Comparison of ENCODE assay signal across 24 cellular contexts in the genomic region with DNA sequence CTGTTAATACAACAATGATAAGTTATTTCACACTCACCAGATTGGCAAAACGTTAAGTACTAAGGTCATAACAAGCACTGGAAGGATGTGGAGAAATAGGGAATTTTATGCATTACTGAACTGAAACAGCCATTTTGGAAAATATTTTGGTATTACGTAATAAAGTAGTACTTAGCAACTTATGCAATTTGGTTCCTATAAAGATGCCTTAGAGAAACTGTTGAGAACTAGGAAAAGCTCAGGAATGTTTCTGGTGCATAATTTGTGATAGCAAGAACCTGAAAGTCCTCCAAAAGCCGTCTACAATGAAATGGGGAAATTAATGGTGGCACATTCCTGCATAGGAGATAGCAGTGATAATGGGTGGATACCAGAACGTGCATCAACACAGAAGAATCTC.
DNase-seq lines count a peak whose midpoint lies in the region; FAIRE-seq and TF ChIP-seq lines count a peak whose summit lies in the region.
"Had no signal": no experiment of that assay in that cellular context is flagged by ENCODE, and none has a peak within 500 bp of the region (broad histone marks: within the 10 kb centered on the region; RNA-seq: fewer than 3 reads in every experiment).

No MANE protein-coding gene starts in this region.

- H3K4me1 ChIP-seq in H1 (replicated peaks in 1 of 4; ENCODE audit: control insufficient read depth in 3 of 4, insufficient read depth in 4 of 4, low read length in 3 of 4) (no peaks in the 10 kb centered on the region), osteoblast (ENCODE audit: insufficient read depth, low read length) (no peaks in the 10 kb centered on the region), HAP-1 (no peaks in the 10 kb centered on the region)
- H3K4me1 ChIP-seq: A549, SJCRH30 had no signal

- no peak overlapping the region for H3K9ac ChIP-seq in H1 (replicated peaks in 1 of 4; ENCODE audit: extremely low read depth in 1 of 4, low read depth in 3 of 4, low read length in 3 of 4)

- H3K79me2 ChIP-seq in H1 (ENCODE audit: control insufficient read depth in 1 of 2, insufficient read depth in 2 of 2, low read length in 2 of 2) (no peaks in the 10 kb centered on the region), osteoblast (ENCODE audit: insufficient read depth, low read length) (no peaks in the 10 kb centered on the region)

- H3K27ac ChIP-seq in H1 (ENCODE audit: low read depth, low read length): no peak overlapping the region
- H3K27ac ChIP-seq in osteoblast (ENCODE audit: low read depth, low read length): no peak overlapping the region
- H3K27ac ChIP-seq: A549, PC-9, SJCRH30 had no signal

- H3K4ac ChIP-seq in H1 (replicated peaks; ENCODE audit: insufficient read length, low read depth, low read length): no peak overlapping the region

- no peak overlapping the region for H2BK20ac ChIP-seq in H1 (ENCODE audit: low read length)

- peaks cover 9% of the 10 kb centered on the region for H3K9me3 Mint-ChIP-seq in mesothelial cell of epicardium
- H3K9me3 Mint-ChIP-seq: CD4-positive, alpha-beta memory T cell had no signal

- DNase-seq in AG10803 (ENCODE audit: low read depth): peak; percentile 2
- DNase-seq in NCI-H226: peak; percentile 81
- DNase-seq in H1 (ENCODE audit: low read depth in 1 of 2, low spot score in 2 of 2): no peak
- DNase-seq in mesothelial cell of epicardium (ENCODE audit: low spot score in 2 of 2, unreplicated experiment in 2 of 2): no peak
- no peak for DNase-seq in NCI-H510A (lab: John Stamatoyannopoulos, UW)
- no peak for DNase-seq in osteoblast (ENCODE audit: insufficient read length, low spot score, missing footprints)
- DNase-seq in HAP-1 (ENCODE audit: low spot score in 2 of 2): no peak
- DNase-seq: C1 segment of cervical spinal cord; CD4-positive, alpha-beta memory T cell; COR-L47; H7; HFFc6; Karpas-422; MV-4-11; NCI-H1105; NCI-H1436 treated with DMSO at 0.1 percent for 48 hours; NCI-H187 treated with DMSO at 0.1 percent for 48 hours; NCI-H2107; NCI-H446 treated with DMSO at 0.1 percent for 48 hours; NCI-H526 treated with DMSO at 0.1 percent for 48 hours; PC-9; SJCRH30 had no signal

- H3K9me3 ChIP-seq in H1 (ENCODE audit: insufficient read depth in 2 of 2, low read depth in 1 of 2, low read length in 1 of 2) (no peaks in the 10 kb centered on the region), osteoblast (ENCODE audit: low read depth, low read length) (no peaks in the 10 kb centered on the region), HAP-1 (no peaks in the 10 kb centered on the region)
- H3K9me3 ChIP-seq: A549, SJCRH30 had no signal

- H3K18ac ChIP-seq in H1 (ENCODE audit: extremely low read depth, low read length): no peak overlapping the region

- in situ Hi-C loops in HAP-1 (cut with MboI; ENCODE audit: low sequenced_read_pairs): no loop called here

- peaks cover 16% of the 10 kb centered on the region for H3K4me1 Mint-ChIP-seq in mesothelial cell of epicardium

- no peak for TF ChIP-seq POLR2A in H1 (IDR thresholded peaks at IDR 0.05; ENCODE audit: control extremely low read depth in 1 of 2, low read depth in 2 of 2, low read length in 2 of 2)

- FAIRE-seq in H1 (lab: Jason Lieb, UNC): no peak
- FAIRE-seq: A549, G401.6 had no signal

- H3K27me3 ChIP-seq in H1 (replicated peaks in 1 of 4; ENCODE audit: control insufficient read depth in 3 of 4, extremely low read depth in 1 of 4, insufficient read depth in 3 of 4, low read length in 3 of 4) (no peaks in the 10 kb centered on the region), osteoblast (ENCODE audit: insufficient read depth, low read length) (no peaks in the 10 kb centered on the region), HAP-1 (ENCODE audit: low read depth) (no peaks in the 10 kb centered on the region)
- H3K27me3 ChIP-seq: SJCRH30 had no signal

- H3K27me3 Mint-ChIP-seq in mesothelial cell of epicardium (ENCODE audit: low read depth): no peaks in the 10 kb centered on the region
- H3K27me3 Mint-ChIP-seq: CD4-positive, alpha-beta memory T cell had no signal

- H3K56ac ChIP-seq in H1 (replicated peaks; ENCODE audit: insufficient read length, low read depth, low read length): no peak overlapping the region

- H3K36me3 Mint-ChIP-seq in mesothelial cell of epicardium: no peaks in the 10 kb centered on the region
- H3K36me3 Mint-ChIP-seq: CD4-positive, alpha-beta memory T cell had no signal

- H2BK12ac ChIP-seq in H1 (ENCODE audit: low read depth, low read length): no peak overlapping the region

- H2BK120ac ChIP-seq in H1 (replicated peaks; ENCODE audit: low read depth, low read length): no peak overlapping the region

- no peaks in the 10 kb centered on the region for H3K36me3 ChIP-seq in H1 (ENCODE audit: control insufficient read depth in 2 of 4, insufficient read depth in 4 of 4, low read length in 3 of 4)
- no peaks in the 10 kb centered on the region for H3K36me3 ChIP-seq in osteoblast (ENCODE audit: insufficient read depth, low read length)
- no peaks in the 10 kb centered on the region for H3K36me3 ChIP-seq in HAP-1 (replicated peaks)
- H3K36me3 ChIP-seq: SJCRH30 had no signal

- WGBS in H1 (ENCODE audit: extremely low coverage in 1 of 2, insufficient coverage in 1 of 2, insufficient read length in 1 of 2, insufficient replicate concordance in 2 of 2, low coverage in 1 of 2, low lambda C conversion rate in 2 of 2, missing lambda C conversion rate in 1 of 2), 2 experiments: 91% methylated on average over 4 of the region's 4 CpGs; no CpG with 5 or more reads in 1 of the 2 experiments

- H3K23me2 ChIP-seq in H1 (ENCODE audit: low read depth, low read length): no peaks in the 10 kb centered on the region

- H2BK15ac ChIP-seq in H1 (ENCODE audit: low read length): no peak overlapping the region

- H3K4me2 ChIP-seq in H1 (ENCODE audit: insufficient read depth in 1 of 2, low read depth in 2 of 2, low read length in 2 of 2) (no peak overlapping the region), osteoblast (ENCODE audit: insufficient read depth, low read length) (no peak overlapping the region)
- H3K4me2 ChIP-seq: A549, PC-9 had no signal

- H4K20me1 ChIP-seq in H1 (replicated peaks in 1 of 2; ENCODE audit: control insufficient read depth in 1 of 2, insufficient read depth in 2 of 2, low read length in 2 of 2): no peaks in the 10 kb centered on the region
- no peaks in the 10 kb centered on the region for H4K20me1 ChIP-seq in osteoblast (ENCODE audit: insufficient read depth, low read length)

- H4K5ac ChIP-seq in H1 (ENCODE audit: insufficient read length, low read depth, low read length): no peak overlapping the region

- H3K4me3 ChIP-seq in AG10803 (ENCODE audit: low read length): no peak overlapping the region
- H3K4me3 ChIP-seq in H1 (ENCODE audit: extremely low read depth in 1 of 4, insufficient read depth in 2 of 4, low read depth in 3 of 4, low read length in 4 of 4): no peak overlapping the region
- no peak overlapping the region for H3K4me3 ChIP-seq in osteoblast (ENCODE audit: insufficient read depth, low read length)
- no peak overlapping the region for H3K4me3 ChIP-seq in HAP-1
- H3K4me3 ChIP-seq: A549, PC-9, SJCRH30 had no signal

- H3K79me1 ChIP-seq in H1 (ENCODE audit: low read depth, low read length): no peaks in the 10 kb centered on the region

- H4K8ac ChIP-seq in H1 (ENCODE audit: extremely low read depth, insufficient read depth, low read length): no peak overlapping the region

- H2AK5ac ChIP-seq in H1 (ENCODE audit: low read depth, low read length): no peak overlapping the region

- H2BK5ac ChIP-seq in H1 (ENCODE audit: low read depth, low read length): no peak overlapping the region

- H2AFZ ChIP-seq in H1 (ENCODE audit: low read length): no peak overlapping the region
- H2AFZ ChIP-seq in osteoblast (ENCODE audit: low read length): no peak overlapping the region
- H2AFZ ChIP-seq: PC-9 had no signal

- no peak for TF ChIP-seq RAD21 in H1 (IDR thresholded peaks at IDR 0.05 in 1 of 2, conservative IDR thresholded peaks at IDR 0.05 in 1 of 2; ENCODE audit: low read depth in 2 of 2, low read length in 2 of 2)

- H4K91ac ChIP-seq in H1 (replicated peaks; ENCODE audit: insufficient read length, low read length): no peak overlapping the region

- POLR2A ChIA-PET in H1 (lab: Charles Lee; ENCODE audit: partially characterized antibody): no interaction called here

- no peak for TF ChIP-seq EP300 in H1 (IDR thresholded peaks at IDR 0.05; ENCODE audit: borderline replicate concordance in 1 of 2, low read depth in 2 of 2, low read length in 2 of 2)

- no peak overlapping the region for H3K4me3 Mint-ChIP-seq in mesothelial cell of epicardium
- H3K4me3 Mint-ChIP-seq: CD4-positive, alpha-beta memory T cell; HFFc6 had no signal

- CTCF ChIA-PET in H1 (lab: Charles Lee; ENCODE audit: partially characterized antibody): interaction anchor here (0.7 to 1.0 kb wide), 2 partner anchors 9 to 11 kb away, joined by 3 read pairs; no protein-coding TSS in a partner anchor

- no peak for TF ChIP-seq CTCF in AG10803 (conservative IDR thresholded peaks at IDR 0.05; ENCODE audit: low read length)
- no peak for TF ChIP-seq CTCF in H1 (IDR thresholded peaks at IDR 0.05; ENCODE audit: control extremely low read depth in 1 of 3, insufficient read depth in 1 of 3, low read depth in 1 of 3, low read length in 3 of 3)
- no peak for TF ChIP-seq CTCF in mesothelial cell of epicardium (IDR thresholded peaks at IDR 0.05; ENCODE audit: unreplicated experiment)
- TF ChIP-seq CTCF in osteoblast (IDR thresholded peaks at IDR 0.05; ENCODE audit: extremely low read depth, low read depth, low read length): no peak

- no peak overlapping the region for H3K23ac ChIP-seq in H1 (ENCODE audit: insufficient read length)

- no peak overlapping the region for H3K14ac ChIP-seq in H1 (ENCODE audit: insufficient read length)

- H3K27ac Mint-ChIP-seq in mesothelial cell of epicardium: peak overlapping the region; percentile 57
- H3K27ac Mint-ChIP-seq: HFFc6 had no signal

TF ChIP-seq in H1, 55 proteins besides CTCF, POLR2A, EP300 and RAD21:
- TF ChIP-seq CEBPB (IDR thresholded peaks at IDR 0.05; ENCODE audit: low read depth, low read length) (peak; percentile 64; the same call in 1 of the 2 replicates), RNF2 (IDR thresholded peaks at IDR 0.05; ENCODE audit: borderline replicate concordance, low read depth, low read length, missing control alignments, poor library complexity, severe bottlenecking) (no peak)

Comparison
In these comparisons a context has a peak if more than half of its experiments do, and no peak if none do; other contexts are left out.
1. DNase-seq: peak in AG10803 (single experiment) and NCI-H226 (single experiment); none in H1 (0 of 2), mesothelial cell of epicardium (0 of 2), NCI-H510A (single experiment), osteoblast (single experiment) and HAP-1 (0 of 2).